Comparison of ENCODE assay signal across 7 cellular contexts in the genomic region with DNA sequence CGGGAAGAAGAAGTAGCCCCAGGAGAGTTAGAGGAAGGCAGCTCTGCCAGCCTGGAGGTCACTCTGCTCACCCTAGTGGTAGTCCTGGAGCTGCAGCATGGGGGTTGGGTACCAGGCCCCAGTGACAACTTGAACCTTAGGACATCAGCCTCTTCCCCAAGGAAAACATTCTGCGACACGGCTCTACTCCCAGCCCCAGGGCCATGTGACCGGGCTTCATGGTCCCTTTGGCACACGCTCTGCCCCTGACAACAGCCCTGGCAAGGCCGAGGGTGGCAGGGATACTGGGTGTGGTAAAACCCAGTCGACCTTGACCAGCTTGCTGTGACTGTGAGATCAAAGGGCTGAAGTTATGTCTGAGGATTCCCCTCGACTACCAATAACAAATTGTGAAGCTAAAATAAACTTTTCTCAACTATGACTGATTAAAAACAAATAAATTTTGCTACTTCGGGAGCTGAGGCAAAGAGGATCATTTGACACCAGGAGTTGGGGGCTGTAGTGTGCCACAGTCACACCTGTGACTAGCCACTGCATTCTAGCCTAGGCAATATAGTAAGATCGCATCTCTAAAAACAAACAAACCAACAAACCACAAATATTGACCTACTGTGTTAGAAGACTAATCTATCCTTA.
A peak's percentile ranks its signal among the peaks of the same experiment; 100 is the strongest.
DNase-seq lines count a peak whose midpoint lies in the region; ATAC-seq and TF ChIP-seq lines count a peak whose summit lies in the region.

No MANE protein-coding gene starts in this region.

- no peak overlapping the region for H3K4me3 ChIP-seq in choroid plexus epithelial cell (ENCODE audit: low read depth, low read length)

- H3K9me3 Mint-ChIP-seq in stimulated activated effector memory CD8-positive, alpha-beta T cell treated with anti-CD3 and anti-CD28 coated beads, Interleukin-12 subunit alpha, Interleukin-12 subunit beta, amount 100 ng/mL, for 72 hours: no peaks in the 10 kb centered on the region

- TF ChIP-seq CTCF in choroid plexus epithelial cell (conservative IDR thresholded peaks at IDR 0.05; ENCODE audit: low read depth, low read length): peak; percentile 18

- ATAC-seq in GM19351 (IDR thresholded peaks at IDR 0.05; ENCODE audit: unreplicated experiment) (peak; percentile 64), HG03354 (IDR thresholded peaks at IDR 0.05; ENCODE audit: poor library complexity, severe bottlenecking, unreplicated experiment) (peak; percentile 62)
- ATAC-seq in stimulated activated effector memory CD8-positive, alpha-beta T cell treated with anti-CD3 and anti-CD28 coated beads, Interleukin-12 subunit alpha, Interleukin-12 subunit beta, amount 100 ng/mL, for 72 hours: peak; percentile 26

- DNase-seq in choroid plexus epithelial cell (ENCODE audit: low read depth): no peak
- DNase-seq in stimulated activated effector memory CD8-positive, alpha-beta T cell treated with anti-CD3 and anti-CD28 coated beads, Interleukin-12 subunit alpha, Interleukin-12 subunit beta, amount 100 ng/mL, for 72 hours (ENCODE audit: low spot score in 2 of 2): no peak
- DNase-seq in stimulated activated CD4-positive, alpha-beta T cell treated with anti-CD3 and anti-CD28 coated beads, Interleukin-1b, Interleukin-23, amount 100 ng/mL, for 48 hours: no peak
- no peak for DNase-seq in stimulated activated CD4-positive, alpha-beta T cell treated with anti-CD3 and anti-CD28 coated beads, Interleukin-4, amount 100 ng/mL, for 4 hours
- no peak for DNase-seq in NCI-H345 treated with DMSO at 0.1 percent for 48 hours (lab: John Stamatoyannopoulos, UW; ENCODE audit: unreplicated experiment)

- no peak overlapping the region for H3K27ac Mint-ChIP-seq in stimulated activated effector memory CD8-positive, alpha-beta T cell treated with anti-CD3 and anti-CD28 coated beads, Interleukin-12 subunit alpha, Interleukin-12 subunit beta, amount 100 ng/mL, for 72 hours

- H3K4me1 Mint-ChIP-seq in stimulated activated effector memory CD8-positive, alpha-beta T cell treated with anti-CD3 and anti-CD28 coated beads, Interleukin-12 subunit alpha, Interleukin-12 subunit beta, amount 100 ng/mL, for 72 hours: no peaks in the 10 kb centered on the region

- no peak overlapping the region for H3K4me3 Mint-ChIP-seq in stimulated activated effector memory CD8-positive, alpha-beta T cell treated with anti-CD3 and anti-CD28 coated beads, Interleukin-12 subunit alpha, Interleukin-12 subunit beta, amount 100 ng/mL, for 72 hours

- no peaks in the 10 kb centered on the region for H3K36me3 Mint-ChIP-seq in stimulated activated effector memory CD8-positive, alpha-beta T cell treated with anti-CD3 and anti-CD28 coated beads, Interleukin-12 subunit alpha, Interleukin-12 subunit beta, amount 100 ng/mL, for 72 hours
